ENCODE assay signal across 11 cellular contexts in genomic region chr4:107987916-107988762, GRCh38. TPM values are rescaled to one million over a fixed set of nuclear protein-coding genes. Genes with fewer than 3 reads are reported as not detected.
DNase-seq lines count a peak whose midpoint lies in the region; ATAC-seq and TF ChIP-seq lines count a peak whose summit lies in the region.
"Had no signal": no experiment of that assay in that cellular context is flagged by ENCODE, and none has a peak within 500 bp of the region (broad histone marks: within the 10 kb centered on the region; RNA-seq: fewer than 3 reads in every experiment).

No MANE protein-coding gene starts in this region.

- H3K9ac ChIP-seq in DND-41 (ENCODE audit: low read depth, low read length), result 0 out of 2 replicates have a peak overlapping the region, but pooled peaks have one; percentile 97
- peak overlapping the region; percentile 81 to 97 (median 94) for H3K9ac ChIP-seq in skeletal muscle tissue (ENCODE audit: low read depth in 1 of 3, low read length in 3 of 3)

- 72 to 81% methylated on average over 10 of the region's 10 CpGs for WGBS in esophagus squamous epithelium, 2 donors

- H4K20me1 ChIP-seq in DND-41 (ENCODE audit: insufficient read depth, low read length), result peaks cover 18% of the 10 kb centered on the region; the same call in 1 of the 2 replicates
- no peaks in the 10 kb centered on the region; the same call in 1 of the 2 replicates for H4K20me1 ChIP-seq in PC-9 (ENCODE audit: insufficient read depth)

- no peaks in the 10 kb centered on the region for H3F3A ChIP-seq in PC-9 (ENCODE audit: insufficient read depth, low read depth)

- no peaks in the 10 kb centered on the region for H3K27me3 Mint-ChIP-seq in activated CD4-positive, alpha-beta memory T cell treated with anti-CD3 and anti-CD28 coated beads, Interleukin-2, amount 10 ng/mL, durations not matched to agents 7 days and 5 days

- H3K9me3 Mint-ChIP-seq in activated CD4-positive, alpha-beta memory T cell treated with anti-CD3 and anti-CD28 coated beads, Interleukin-2, amount 10 ng/mL, durations not matched to agents 7 days and 5 days, result no peaks in the 10 kb centered on the region

- H3K79me2 ChIP-seq in DND-41 (ENCODE audit: insufficient read depth, low read length) (peaks cover 41% of the 10 kb centered on the region), PC-9 (ENCODE audit: low read depth) (peaks cover 33% of the 10 kb centered on the region)

- no peak for TF ChIP-seq POLR2A in esophagus squamous epithelium (IDR thresholded peaks at IDR 0.05)

- CTCF ChIA-PET in PC-9 (lab: Charles Lee), result no interaction called here
- CTCF ChIA-PET in activated CD4-positive, alpha-beta memory T cell treated with anti-CD3 and anti-CD28 coated beads, Interleukin-2, amount 10 ng/mL, durations not matched to agents 7 days and 5 days (lab: Charles Lee), result no interaction called here

- POLR2A ChIA-PET in PC-9 (lab: Charles Lee; ENCODE audit: unreplicated experiment), result no interaction called here
- POLR2A ChIA-PET in activated CD4-positive, alpha-beta memory T cell treated with anti-CD3 and anti-CD28 coated beads, Interleukin-2, amount 10 ng/mL, durations not matched to agents 7 days and 5 days (lab: Charles Lee), result interaction anchor here (1.1 to 1.3 kb wide), 2 partner anchors 58 to 175 kb away, joined by 3 to 4 read pairs; no protein-coding TSS in a partner anchor

- no peaks in the 10 kb centered on the region for H3K36me3 ChIP-seq in DND-41 (ENCODE audit: insufficient read depth, low read length)
- H3K36me3 ChIP-seq in PC-9 (ENCODE audit: low read depth), result no peaks in the 10 kb centered on the region
- H3K36me3 ChIP-seq in esophagus squamous epithelium, result no peaks in the 10 kb centered on the region
- no peaks in the 10 kb centered on the region for H3K36me3 ChIP-seq in skeletal muscle tissue (ENCODE audit: control insufficient read depth in 3 of 3, insufficient read depth in 3 of 3, low read length in 3 of 3)

- no peaks in the 10 kb centered on the region for H3K27me3 ChIP-seq in DND-41 (ENCODE audit: insufficient read depth, low read length, poor library complexity)
- H3K27me3 ChIP-seq in PC-9 (ENCODE audit: insufficient read depth, low read depth), result no peaks in the 10 kb centered on the region
- no peaks in the 10 kb centered on the region for H3K27me3 ChIP-seq in esophagus squamous epithelium
- H3K27me3 ChIP-seq in skeletal muscle tissue (ENCODE audit: control insufficient read depth in 3 of 3, insufficient read depth in 3 of 3, low read length in 3 of 3), result no peaks in the 10 kb centered on the region

- no peak for TF ChIP-seq CTCF in DND-41 (IDR thresholded peaks at IDR 0.05; ENCODE audit: borderline replicate concordance, extremely low read depth, low read length, poor library complexity, severe bottlenecking)
- TF ChIP-seq CTCF in PC-9 (conservative IDR thresholded peaks at IDR 0.05), result no peak
- TF ChIP-seq CTCF in esophagus squamous epithelium (IDR thresholded peaks at IDR 0.05), result no peak

- H3K9me2 ChIP-seq in PC-9 (ENCODE audit: insufficient read depth), result no peaks in the 10 kb centered on the region

- DNase-seq in DND-41 (no peak), PC-9 (peak in 1 of 2 experiments; percentile 39), esophagus squamous epithelium (lab: John Stamatoyannopoulos, UW) (no peak)
- no peak for DNase-seq in stimulated activated CD4-positive, alpha-beta T cell treated with anti-CD3 and anti-CD28 coated beads, Interleukin-12 subunit alpha, Interleukin-12 subunit beta, amount 100 ng/mL, for 4 hours
- no peak for DNase-seq in activated CD4-positive, alpha-beta memory T cell treated with anti-CD3 and anti-CD28 coated beads, Interleukin-2, amount 10 ng/mL, durations not matched to agents 7 days and 5 days
- DNase-seq: NCI-H2171; stimulated activated naive CD8-positive, alpha-beta T cell treated with anti-CD3 and anti-CD28 coated beads, Interleukin-15, Interleukin-2, amounts not matched to agents 100 U/mL and 50 U/mL, for 24 hours had no signal

- H3K4me1 Mint-ChIP-seq in activated CD4-positive, alpha-beta memory T cell treated with anti-CD3 and anti-CD28 coated beads, Interleukin-2, amount 10 ng/mL, durations not matched to agents 7 days and 5 days, result peaks cover 29% of the 10 kb centered on the region

- no peak overlapping the region for H3K27ac Mint-ChIP-seq in activated CD4-positive, alpha-beta memory T cell treated with anti-CD3 and anti-CD28 coated beads, Interleukin-2, amount 10 ng/mL, durations not matched to agents 7 days and 5 days

- H2AFZ ChIP-seq in DND-41 (ENCODE audit: low read depth, low read length) (no peak overlapping the region), PC-9 (no peak overlapping the region)

- no peak overlapping the region for H3K4me3 Mint-ChIP-seq in activated CD4-positive, alpha-beta memory T cell treated with anti-CD3 and anti-CD28 coated beads, Interleukin-2, amount 10 ng/mL, durations not matched to agents 7 days and 5 days

- no TSS peak for BruUV-seq in PC-9 (replicated peaks; lab: Mats Ljungman, UMichigan)

- H3K27ac ChIP-seq in DND-41 (ENCODE audit: low read length) (no peak overlapping the region), PC-9 (no peak overlapping the region), esophagus squamous epithelium (peak overlapping the region; percentile 82 to 94 (median 92)), skeletal muscle tissue (ENCODE audit: low read depth, low read length) (peak overlapping the region; percentile 97)

- ATAC-seq in DND-41 (ENCODE audit: insufficient read depth, low read depth) (no peak), HG02938 (IDR thresholded peaks at IDR 0.05; ENCODE audit: unreplicated experiment) (no peak), GM18907 (IDR thresholded peaks at IDR 0.05; ENCODE audit: unreplicated experiment) (no peak)
- ATAC-seq: Panc1; stimulated activated naive CD8-positive, alpha-beta T cell treated with anti-CD3 and anti-CD28 coated beads, Interleukin-15, Interleukin-2, amounts not matched to agents 100 U/mL and 50 U/mL, for 24 hours had no signal

- H3K4me2 ChIP-seq in DND-41 (ENCODE audit: insufficient read depth, low read length), result peak overlapping the region; percentile 96; the same call in 1 of the 2 replicates
- peak overlapping the region; percentile 94; the same call in 1 of the 2 replicates for H3K4me2 ChIP-seq in PC-9

- no peak overlapping the region for H3K4me3 ChIP-seq in DND-41 (ENCODE audit: low read depth in 1 of 2, low read length in 2 of 2)
- no peak overlapping the region for H3K4me3 ChIP-seq in PC-9
- peak overlapping the region in 2 of 4 donors; percentile 67 to 82 for H3K4me3 ChIP-seq in esophagus squamous epithelium
- peak overlapping the region; percentile 90 to 94 (median 93) for H3K4me3 ChIP-seq in skeletal muscle tissue (ENCODE audit: low read length in 3 of 3)

- intact Hi-C loops in PC-9 (cut with micrococcal nuclease; ENCODE audit: unreplicated experiment) (loop anchor here (2.0 kb wide), 1 partner anchor 163 kb away; the partner anchor contains the start of gene SGMS2), esophagus squamous epithelium (cut with DNase I) (no loop called here)

- H3K9me3 ChIP-seq in DND-41 (ENCODE audit: insufficient read depth, low read length, severe bottlenecking) (no peaks in the 10 kb centered on the region), PC-9 (ENCODE audit: insufficient read depth, low read depth) (no peaks in the 10 kb centered on the region), esophagus squamous epithelium (no peaks in the 10 kb centered on the region), skeletal muscle tissue (ENCODE audit: control insufficient read depth in 3 of 3, low read length in 3 of 3) (no peaks in the 10 kb centered on the region)

- peaks cover 9% of the 10 kb centered on the region for H3K36me3 Mint-ChIP-seq in activated CD4-positive, alpha-beta memory T cell treated with anti-CD3 and anti-CD28 coated beads, Interleukin-2, amount 10 ng/mL, durations not matched to agents 7 days and 5 days (ENCODE audit: low read depth)

- H3K4me1 ChIP-seq in DND-41 (ENCODE audit: insufficient read depth, low read length) (peaks cover 38% of the 10 kb centered on the region), PC-9 (replicated peaks; ENCODE audit: insufficient read depth) (peaks cover 15% of the 10 kb centered on the region; the same call in 1 of the 2 replicates), esophagus squamous epithelium (peaks cover 7 to 55% (median 26%) of the 10 kb centered on the region in 3 donors), skeletal muscle tissue (ENCODE audit: control insufficient read depth in 3 of 3, insufficient read depth in 3 of 3, low read length in 3 of 3) (peaks cover 11 to 27% (median 23%) of the 10 kb centered on the region in 3 donors)

RNA-seq across cellular contexts. Expression of gene HADH, which starts 1.6 kb away (rescaled TPM):
- total RNA-seq in PC-9 (2021), result 36.8 and 45.0 TPM in 2 replicates
- 10 to 100 TPM; 26.8 to 46.5 (median 38.1) TPM for total RNA-seq in esophagus squamous epithelium
- 40.2 TPM for total RNA-seq in skeletal muscle tissue
- total RNA-seq in activated CD4-positive, alpha-beta memory T cell treated with anti-CD3 and anti-CD28 coated beads, Interleukin-2, amount 10 ng/mL, durations not matched to agents 7 days and 5 days, result 10 to 100 TPM; 38.0 to 38.6 TPM

RNA-seq across cellular contexts. Expression of gene CYP2U1, which starts 56.8 kb away (rescaled TPM):
- 1.1 and 1.3 TPM in 2 replicates for total RNA-seq in PC-9 (2021)
- total RNA-seq in esophagus squamous epithelium, result 1 to 10 TPM; 1.8 to 8.4 (median 4.5) TPM
- total RNA-seq in skeletal muscle tissue, result 5.2 TPM
- total RNA-seq in activated CD4-positive, alpha-beta memory T cell treated with anti-CD3 and anti-CD28 coated beads, Interleukin-2, amount 10 ng/mL, durations not matched to agents 7 days and 5 days, result 1 to 10 TPM; 1.4 to 1.6 TPM

Comparison
In these comparisons a context has a peak if more than half of its experiments do, and no peak if none do; other contexts are left out.
1. H3K27ac ChIP-seq: peak in esophagus squamous epithelium (4 of 4) and skeletal muscle tissue (single experiment); none in DND-41 (single experiment) and PC-9 (single experiment).
2. H3K4me3 ChIP-seq: peak in skeletal muscle tissue (3 of 3); none in DND-41 (0 of 2) and PC-9 (single experiment).